30 cellular contexts compared by ENCODE assay signal in the genomic region with DNA sequence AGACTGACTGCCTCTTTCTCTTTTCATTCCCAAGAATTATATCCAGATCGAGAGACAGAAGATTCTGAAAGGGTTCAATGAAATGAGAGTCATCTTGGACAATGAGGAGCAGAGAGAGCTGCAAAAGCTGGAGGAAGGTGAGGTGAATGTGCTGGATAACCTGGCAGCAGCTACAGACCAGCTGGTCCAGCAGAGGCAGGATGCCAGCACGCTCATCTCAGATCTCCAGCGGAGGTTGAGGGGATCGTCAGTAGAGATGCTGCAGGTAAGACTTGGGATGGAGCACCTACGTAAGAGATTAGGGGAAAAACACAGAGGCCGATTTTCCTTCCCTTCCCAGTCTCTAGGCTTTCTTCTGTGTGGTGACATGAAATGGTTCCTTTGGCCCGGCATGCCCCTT. TPM values are rescaled to one million over a fixed set of nuclear protein-coding genes. Genes with fewer than 3 reads are reported as not detected.
DNase-seq lines count a peak whose midpoint lies in the region; ATAC-seq, FAIRE-seq and TF ChIP-seq lines count a peak whose summit lies in the region.
"Had no signal": no experiment of that assay in that cellular context is flagged by ENCODE, and none has a peak within 500 bp of the region (broad histone marks: within the 10 kb centered on the region; RNA-seq: fewer than 3 reads in every experiment).

No MANE protein-coding gene starts in this region.

- ATAC-seq in activated CD8-positive, alpha-beta memory T cell treated with anti-CD3 and anti-CD28 coated beads, Interleukin-2, amount 10 ng/mL, durations not matched to agents 7 days and 5 days, result no peak
- ATAC-seq in GM12878, result no peak
- ATAC-seq in stimulated activated effector memory CD8-positive, alpha-beta T cell treated with anti-CD3 and anti-CD28 coated beads, Interleukin-12 subunit alpha, Interleukin-12 subunit beta, amount 100 ng/mL, for 72 hours, result no peak
- no peak for ATAC-seq in activated T-helper 17 cell treated with anti-CD3 and anti-CD28 coated beads, Interleukin-2, amount 50 U/mL, for 72 hours (replicated peaks)
- ATAC-seq: gastroesophageal sphincter; mucosa of descending colon; stimulated activated naive B cell treated with anti-CD40 and anti-IgM and Interleukin-4, amounts not matched to agents 10 μg/mL and 1 μg/mL and 100 μg/mL, for 72 hours had no signal

- no peaks in the 10 kb centered on the region for H3K9me2 ChIP-seq in Karpas-422 (replicated peaks; ENCODE audit: insufficient read depth, low read length)

- no peak for TF ChIP-seq RAD21 in GM12878 (IDR thresholded peaks at IDR 0.05; ENCODE audit: insufficient read depth, low read depth, low read length)

- H3K4me3 ChIP-seq in Karpas-422 (ENCODE audit: low read length) (no peak overlapping the region), GM12878 (no peak overlapping the region), colonic mucosa (no peak overlapping the region)
- H3K4me3 ChIP-seq: gastroesophageal sphincter, lung, mucosa of descending colon, ovary, PC-9, SK-N-MC, suprapubic skin, upper lobe of left lung had no signal

- H3K36me3 ChIP-seq in Karpas-422 (ENCODE audit: insufficient read depth, low read length) (peaks cover 48% of the 10 kb centered on the region; the same call in 1 of the 2 replicates), GM12878 (ENCODE audit: control insufficient read depth in 2 of 2, insufficient read depth in 2 of 2, low read length in 1 of 2) (peaks cover 6 to 55% of the 10 kb centered on the region in 2 experiments), colonic mucosa (no peaks in the 10 kb centered on the region)
- H3K36me3 ChIP-seq: ovary had no signal

- no peak overlapping the region for H3K4me3 Mint-ChIP-seq in activated CD8-positive, alpha-beta memory T cell treated with anti-CD3 and anti-CD28 coated beads, Interleukin-2, amount 10 ng/mL, durations not matched to agents 7 days and 5 days
- H3K4me3 Mint-ChIP-seq in stimulated activated effector memory CD8-positive, alpha-beta T cell treated with anti-CD3 and anti-CD28 coated beads, Interleukin-12 subunit alpha, Interleukin-12 subunit beta, amount 100 ng/mL, for 72 hours, result no peak overlapping the region
- no peak overlapping the region for H3K4me3 Mint-ChIP-seq in activated T-helper 17 cell treated with anti-CD3 and anti-CD28 coated beads, Interleukin-2, amount 50 U/mL, for 72 hours
- H3K4me3 Mint-ChIP-seq: activated CD4-positive, alpha-beta memory T cell treated with anti-CD3 and anti-CD28 coated beads, Interleukin-2, amount 10 ng/mL, durations not matched to agents 7 days and 5 days; H9; neural crest cell; stimulated activated naive B cell treated with anti-CD40 and anti-IgM and Interleukin-4, amounts not matched to agents 10 μg/mL and 1 μg/mL and 100 μg/mL, for 72 hours; T-helper 1 cell treated with Interleukin-12 subunit alpha and Interleukin-12 subunit beta and Interleukin-4 antibody, amounts not matched to agents 30 μg/mL and 1 μg/mL, for 36 hours had no signal

- no peak for TF ChIP-seq EP300 in GM12878 (IDR thresholded peaks at IDR 0.05; ENCODE audit: borderline replicate concordance in 1 of 2, control insufficient read depth in 1 of 2, low read depth in 2 of 2, low read length in 2 of 2)

- SMC1A ChIA-PET in GM12878 (lab: Charles Lee; ENCODE audit: uncharacterized antibody, unreplicated experiment), result interaction anchor here (1.4 to 6.4 kb wide), 2 partner anchors 8 to 14 kb away, joined by 7 to 52 read pairs; a partner anchor contains a TSS

- POLR2A ChIA-PET in GM12878 (lab: Charles Lee), result interaction anchor here (4.9 kb wide), 1 partner anchor 7 kb away, joined by 58 read pairs; a partner anchor contains a TSS

- 0 out of 2 replicates have a peak, but pooled peaks have one; percentile 42 for TF ChIP-seq POLR2A in GM12878 (IDR thresholded peaks at IDR 0.05; ENCODE audit: low read depth, low read length)

- peaks cover 78% of the 10 kb centered on the region for H3K36me3 Mint-ChIP-seq in activated CD8-positive, alpha-beta memory T cell treated with anti-CD3 and anti-CD28 coated beads, Interleukin-2, amount 10 ng/mL, durations not matched to agents 7 days and 5 days
- peaks cover 78% of the 10 kb centered on the region for H3K36me3 Mint-ChIP-seq in stimulated activated effector memory CD8-positive, alpha-beta T cell treated with anti-CD3 and anti-CD28 coated beads, Interleukin-12 subunit alpha, Interleukin-12 subunit beta, amount 100 ng/mL, for 72 hours
- H3K36me3 Mint-ChIP-seq in activated T-helper 17 cell treated with anti-CD3 and anti-CD28 coated beads, Interleukin-2, amount 50 U/mL, for 72 hours (ENCODE audit: low read depth), result peaks cover 91% of the 10 kb centered on the region

- H3K4me2 ChIP-seq in Karpas-422 (ENCODE audit: low read depth, low read length, poor library complexity, severe bottlenecking) (no peak overlapping the region), GM12878 (ENCODE audit: control insufficient read depth, insufficient read depth) (peak overlapping the region; percentile 61; the same call in 1 of the 2 replicates)
- H3K4me2 ChIP-seq: KMS-11, PC-9 had no signal

- WGBS in GM12878 (ENCODE audit: insufficient coverage, insufficient replicate concordance, low lambda C conversion rate, missing lambda C conversion rate), result 98% methylated on average over 7 of the region's 7 CpGs

- TF ChIP-seq CTCF in GM12878 (IDR thresholded peaks at IDR 0.05 in 2 of 3, conservative IDR thresholded peaks at IDR 0.05 in 1 of 3; ENCODE audit: control insufficient read depth in 2 of 3, extremely low read depth in 1 of 3, insufficient read depth in 1 of 3, low read depth in 3 of 3, low read length in 3 of 3), result no peak
- no peak for TF ChIP-seq CTCF in colonic mucosa (IDR thresholded peaks at IDR 0.05)

- H4K20me1 ChIP-seq in Karpas-422 (ENCODE audit: insufficient read depth, low read depth, low read length) (no peaks in the 10 kb centered on the region), GM12878 (ENCODE audit: control insufficient read depth, insufficient read depth) (peaks cover 5% of the 10 kb centered on the region; the same call in 1 of the 2 replicates)

- RAD21 ChIA-PET in GM12878 (lab: Charles Lee; ENCODE audit: unreplicated experiment), result interaction anchor here (5.5 kb wide), 1 partner anchor 8 kb away, joined by 61 read pairs; a partner anchor contains a TSS

- H3K27ac Mint-ChIP-seq in activated CD8-positive, alpha-beta memory T cell treated with anti-CD3 and anti-CD28 coated beads, Interleukin-2, amount 10 ng/mL, durations not matched to agents 7 days and 5 days, result peak overlapping the region; percentile 15
- peak overlapping the region; percentile 17 for H3K27ac Mint-ChIP-seq in stimulated activated effector memory CD8-positive, alpha-beta T cell treated with anti-CD3 and anti-CD28 coated beads, Interleukin-12 subunit alpha, Interleukin-12 subunit beta, amount 100 ng/mL, for 72 hours
- H3K27ac Mint-ChIP-seq in activated T-helper 17 cell treated with anti-CD3 and anti-CD28 coated beads, Interleukin-2, amount 50 U/mL, for 72 hours, result no peak overlapping the region
- H3K27ac Mint-ChIP-seq: activated CD4-positive, alpha-beta memory T cell treated with anti-CD3 and anti-CD28 coated beads, Interleukin-2, amount 10 ng/mL, durations not matched to agents 7 days and 5 days; stimulated activated naive B cell treated with anti-CD40 and anti-IgM and Interleukin-4, amounts not matched to agents 10 μg/mL and 1 μg/mL and 100 μg/mL, for 72 hours; T-helper 1 cell treated with Interleukin-12 subunit alpha and Interleukin-12 subunit beta and Interleukin-4 antibody, amounts not matched to agents 30 μg/mL and 1 μg/mL, for 36 hours had no signal

- CTCF ChIA-PET in activated CD8-positive, alpha-beta memory T cell treated with anti-CD3 and anti-CD28 coated beads, Interleukin-2, amount 10 ng/mL, durations not matched to agents 7 days and 5 days (lab: Charles Lee), result interaction anchor here (2.0 kb wide), 1 partner anchor 8 kb away, joined by 7 read pairs; a partner anchor contains a TSS
- CTCF ChIA-PET in GM12878 (lab: Yijun Ruan, JAX), result interaction anchor here (1.3 to 5.0 kb wide), 3 partner anchors 8 to 14 kb away, joined by 3 to 25 read pairs (median 25); a partner anchor contains a TSS

- H3K27ac ChIP-seq in Karpas-422 (ENCODE audit: low read length) (no peak overlapping the region), GM12878 (ENCODE audit: control insufficient read depth, insufficient read depth) (no peak overlapping the region), colonic mucosa (no peak overlapping the region)
- H3K27ac ChIP-seq: gastroesophageal sphincter, KMS-11, ovary, PC-9, SK-N-MC, suprapubic skin, upper lobe of left lung had no signal

- H2AFZ ChIP-seq in Karpas-422 (ENCODE audit: low read length) (no peak overlapping the region), GM12878 (ENCODE audit: control insufficient read depth, low read depth, low read length) (no peak overlapping the region)
- H2AFZ ChIP-seq: PC-9 had no signal

- H3K4me1 ChIP-seq in Karpas-422 (ENCODE audit: low read length), result peaks cover 12% of the 10 kb centered on the region; the same call in 1 of the 2 replicates
- no peaks in the 10 kb centered on the region; the same call in 1 of the 2 replicates for H3K4me1 ChIP-seq in GM12878 (ENCODE audit: control insufficient read depth, insufficient read depth, low read length)
- no peaks in the 10 kb centered on the region for H3K4me1 ChIP-seq in colonic mucosa

- in situ Hi-C loops in GM12878 (cut with MboI), result loop anchor here (25.0 kb wide), 2 partner anchors 1814 to 1836 kb away; a partner anchor contains a TSS

- no peak for DNase-seq in activated CD8-positive, alpha-beta memory T cell treated with anti-CD3 and anti-CD28 coated beads, Interleukin-2, amount 10 ng/mL, durations not matched to agents 7 days and 5 days
- DNase-seq in activated CD8-positive, alpha-beta memory T cell treated with anti-CD3 and anti-CD28 coated beads, Interleukin-2, amount 50 U/mL, for 4 hours, result no peak
- peak; percentile 16 for DNase-seq in Karpas-422
- no peak for DNase-seq in GM12878 (ENCODE audit: low read depth, low spot score)
- no peak for DNase-seq in stimulated activated effector memory CD8-positive, alpha-beta T cell treated with anti-CD3 and anti-CD28 coated beads, Interleukin-12 subunit alpha, Interleukin-12 subunit beta, amount 100 ng/mL, for 72 hours (ENCODE audit: low spot score in 2 of 2)
- DNase-seq in NCI-H2227 treated with DMSO at 0.1 percent for 48 hours (lab: John Stamatoyannopoulos, UW), result no peak
- DNase-seq in colonic mucosa, result no peak
- DNase-seq: activated CD4-positive, alpha-beta memory T cell treated with anti-CD3 and anti-CD28 coated beads, Interleukin-2, amount 10 ng/mL, durations not matched to agents 7 days and 5 days; activated CD4-positive, CD25-positive, alpha-beta regulatory T cell treated with anti-CD3 and anti-CD28 coated beads, Interleukin-2, amount 50 U/mL, for 72 hours; activated T-cell treated with anti-CD3 and anti-CD28 coated beads for 4 hours; amygdala; H9; MM.1S; mucosa of descending colon; NCI-H1930; NCI-H526; ovary; PC-9; stimulated activated CD4-positive, alpha-beta T cell treated with anti-CD3 and anti-CD28 coated beads, Interleukin-15, amount 100 ng/mL, for 24 hours; stimulated activated naive B cell treated with anti-CD40 and anti-IgM and Interleukin-4, amounts not matched to agents 10 μg/mL and 1 μg/mL and 100 μg/mL, for 72 hours; upper lobe of left lung had no signal

- no peaks in the 10 kb centered on the region for H3K9me3 Mint-ChIP-seq in activated CD8-positive, alpha-beta memory T cell treated with anti-CD3 and anti-CD28 coated beads, Interleukin-2, amount 10 ng/mL, durations not matched to agents 7 days and 5 days (ENCODE audit: low read depth)
- no peaks in the 10 kb centered on the region for H3K9me3 Mint-ChIP-seq in stimulated activated effector memory CD8-positive, alpha-beta T cell treated with anti-CD3 and anti-CD28 coated beads, Interleukin-12 subunit alpha, Interleukin-12 subunit beta, amount 100 ng/mL, for 72 hours
- H3K9me3 Mint-ChIP-seq in activated T-helper 17 cell treated with anti-CD3 and anti-CD28 coated beads, Interleukin-2, amount 50 U/mL, for 72 hours, result no peaks in the 10 kb centered on the region
- H3K9me3 Mint-ChIP-seq: activated CD4-positive, alpha-beta memory T cell treated with anti-CD3 and anti-CD28 coated beads, Interleukin-2, amount 10 ng/mL, durations not matched to agents 7 days and 5 days; H9; neural crest cell; stimulated activated naive B cell treated with anti-CD40 and anti-IgM and Interleukin-4, amounts not matched to agents 10 μg/mL and 1 μg/mL and 100 μg/mL, for 72 hours; T-helper 1 cell treated with Interleukin-12 subunit alpha and Interleukin-12 subunit beta and Interleukin-4 antibody, amounts not matched to agents 30 μg/mL and 1 μg/mL, for 36 hours had no signal

- no peak for FAIRE-seq in GM12878 (lab: Jason Lieb, UNC)

- no peaks in the 10 kb centered on the region for H3K27me3 ChIP-seq in Karpas-422 (ENCODE audit: low read length)
- no peaks in the 10 kb centered on the region for H3K27me3 ChIP-seq in GM12878 (replicated peaks in 1 of 2; ENCODE audit: control insufficient read depth in 2 of 2, insufficient read depth in 2 of 2, low read length in 1 of 2)
- no peaks in the 10 kb centered on the region for H3K27me3 ChIP-seq in colonic mucosa
- H3K27me3 ChIP-seq: gastroesophageal sphincter, ovary, suprapubic skin, upper lobe of left lung had no signal

- H3K9me3 ChIP-seq in Karpas-422 (ENCODE audit: low read length), result no peaks in the 10 kb centered on the region
- H3K9me3 ChIP-seq in GM12878 (replicated peaks; ENCODE audit: control insufficient read depth, insufficient read depth, low read length), result peaks cover 5% of the 10 kb centered on the region
- no peaks in the 10 kb centered on the region for H3K9me3 ChIP-seq in colonic mucosa
- H3K9me3 ChIP-seq: gastroesophageal sphincter, mucosa of descending colon, ovary, suprapubic skin, upper lobe of left lung had no signal

- no TSS peak for BruUV-seq in GM12878 (replicated peaks; lab: Mats Ljungman, UMichigan)

- peaks cover 48% of the 10 kb centered on the region for H3K4me1 Mint-ChIP-seq in activated CD8-positive, alpha-beta memory T cell treated with anti-CD3 and anti-CD28 coated beads, Interleukin-2, amount 10 ng/mL, durations not matched to agents 7 days and 5 days
- H3K4me1 Mint-ChIP-seq in stimulated activated effector memory CD8-positive, alpha-beta T cell treated with anti-CD3 and anti-CD28 coated beads, Interleukin-12 subunit alpha, Interleukin-12 subunit beta, amount 100 ng/mL, for 72 hours, result peaks cover 35% of the 10 kb centered on the region
- peaks cover 31% of the 10 kb centered on the region for H3K4me1 Mint-ChIP-seq in activated T-helper 17 cell treated with anti-CD3 and anti-CD28 coated beads, Interleukin-2, amount 50 U/mL, for 72 hours
- H3K4me1 Mint-ChIP-seq: neural crest cell had no signal

- H3K27me3 Mint-ChIP-seq in activated CD8-positive, alpha-beta memory T cell treated with anti-CD3 and anti-CD28 coated beads, Interleukin-2, amount 10 ng/mL, durations not matched to agents 7 days and 5 days, result no peaks in the 10 kb centered on the region
- H3K27me3 Mint-ChIP-seq in activated T-helper 17 cell treated with anti-CD3 and anti-CD28 coated beads, Interleukin-2, amount 50 U/mL, for 72 hours, result no peaks in the 10 kb centered on the region
- H3K27me3 Mint-ChIP-seq: activated CD4-positive, alpha-beta memory T cell treated with anti-CD3 and anti-CD28 coated beads, Interleukin-2, amount 10 ng/mL, durations not matched to agents 7 days and 5 days; stimulated activated naive B cell treated with anti-CD40 and anti-IgM and Interleukin-4, amounts not matched to agents 10 μg/mL and 1 μg/mL and 100 μg/mL, for 72 hours had no signal

- intact Hi-C loops in GM12878 (cut with micrococcal nuclease; ENCODE audit: unreplicated experiment), result loop anchor here (10.0 kb wide), 1 partner anchor 1047 kb away; no protein-coding TSS in a partner anchor
- intact Hi-C loops in colonic mucosa (cut with DNase I), result no loop called here

- H3K9ac ChIP-seq in Karpas-422 (ENCODE audit: low read length) (no peak overlapping the region), GM12878 (ENCODE audit: control insufficient read depth, insufficient read depth, low read length) (no peak overlapping the region), colonic mucosa (ENCODE audit: low read depth in 2 of 2, low read length in 2 of 2) (no peak overlapping the region)
- H3K9ac ChIP-seq: KMS-11 had no signal

- peaks cover 29% of the 10 kb centered on the region for H3K79me2 ChIP-seq in Karpas-422 (ENCODE audit: low read length)
- peaks cover 66% of the 10 kb centered on the region for H3K79me2 ChIP-seq in GM12878 (ENCODE audit: control insufficient read depth, insufficient read depth, low read length)

RNA-seq across cellular contexts. Expression of a gene that starts 8.7 kb away (rescaled TPM):
- 100 to 1,000 TPM; 139 to 238 TPM for total RNA-seq in activated CD8-positive, alpha-beta memory T cell treated with anti-CD3 and anti-CD28 coated beads, Interleukin-2, amount 10 ng/mL, durations not matched to agents 7 days and 5 days
- 90.0 and 112 TPM in 2 replicates for total RNA-seq in Karpas-422 (2014; rRNA removed; shearing (Covaris generic); ENCODE audit: low replicate concordance)
- total RNA-seq in GM12878 (2013; cell fraction: nucleolus; rRNA removed), result 752 and 763 TPM in 2 replicates
- total RNA-seq in GM12878 (2014; rRNA removed), result 146 and 198 TPM in 2 replicates
- 217 and 238 TPM in 2 replicates for total RNA-seq in GM12878 (2014; rRNA removed; fragmentation: Illumina TruSeq; extraction: Trizol)
- 239 and 241 TPM in 2 replicates for total RNA-seq in GM12878 (2021)
- 148 TPM for polyA plus RNA-seq in GM12878 (2011; ENCODE audit: low read depth)
- 485 and 630 TPM in 2 replicates for polyA plus RNA-seq in GM12878 (2011; rRNA removed)
- polyA plus RNA-seq in GM12878 (2011; cell fraction: cytosol; rRNA removed), result 231 and 235 TPM in 2 replicates
- polyA plus RNA-seq in GM12878 (2011; cell fraction: nucleus; rRNA removed), result 410 and 470 TPM in 2 replicates
- 172 and 198 TPM in 2 replicates for polyA plus RNA-seq in GM12878 (2012)
- 239 and 325 TPM in 2 replicates for polyA plus RNA-seq in GM12878 (2014; fragmentation: Illumina TruSeq; extraction: Trizol)
- 100 to 1,000 TPM; 116 to 143 TPM for polyA plus RNA-seq in GM12878 (2014; fragmentation: Nextera tagmentation; extraction: Ambion mirVana)
- 163 and 194 TPM in 2 replicates for polyA plus RNA-seq in GM12878 (2014; rRNA removed)
- polyA plus RNA-seq in GM12878 (2016; fragmentation: Nextera tagmentation; extraction: Ambion mirVana), result 100 to 1,000 TPM; 199 to 208 TPM
- 257 and 282 TPM in 2 replicates for polyA minus RNA-seq in GM12878 (2011; rRNA and poly(A)+ RNA removed)
- 79.8 and 91.3 TPM in 2 replicates for polyA minus RNA-seq in GM12878 (2011; cell fraction: cytosol; rRNA and poly(A)+ RNA removed)
- polyA minus RNA-seq in GM12878 (2011; cell fraction: nucleus; rRNA and poly(A)+ RNA removed), result 138 and 153 TPM in 2 replicates
- 10 to 100 TPM; 16.6 to 17.7 TPM for total RNA-seq in colonic mucosa
- total RNA-seq in activated T-helper 17 cell treated with anti-CD3 and anti-CD28 coated beads, Interleukin-2, amount 50 U/mL, for 72 hours, result 100 to 1,000 TPM in 1 of 2 donors, 10 to 100 TPM in 1; 91.0 to 159 TPM

RNA-seq across cellular contexts. Expression of a gene that starts 13.4 kb away (rescaled TPM):
- 10 to 100 TPM; 25.0 to 35.4 TPM for total RNA-seq in activated CD8-positive, alpha-beta memory T cell treated with anti-CD3 and anti-CD28 coated beads, Interleukin-2, amount 10 ng/mL, durations not matched to agents 7 days and 5 days
- 26.1 and 31.4 TPM in 2 replicates for total RNA-seq in Karpas-422 (2014; rRNA removed; shearing (Covaris generic); ENCODE audit: low replicate concordance)
- 99.9 and 101 TPM in 2 replicates for total RNA-seq in GM12878 (2013; cell fraction: nucleolus; rRNA removed)
- total RNA-seq in GM12878 (2014; rRNA removed) (34.7 and 39.8 TPM in 2 replicates), GM12878 (2014; rRNA removed; fragmentation: Illumina TruSeq; extraction: Trizol) (38.8 and 40.3 TPM in 2 replicates), GM12878 (2021) (29.8 and 34.7 TPM in 2 replicates), colonic mucosa (10 to 100 TPM; 21.4 to 23.3 TPM)
- polyA plus RNA-seq in GM12878 (2011; ENCODE audit: low read depth), result 16.7 TPM
- polyA plus RNA-seq in GM12878 (2011; rRNA removed) (59.7 and 61.7 TPM in 2 replicates), GM12878 (2014; fragmentation: Illumina TruSeq; extraction: Trizol) (41.5 and 53.2 TPM in 2 replicates), GM12878 (2014; fragmentation: Nextera tagmentation; extraction: Ambion mirVana) (10 to 100 TPM; 20.0 to 21.8 TPM), GM12878 (2014; rRNA removed) (23.5 and 23.9 TPM in 2 replicates), GM12878 (2016; fragmentation: Nextera tagmentation; extraction: Ambion mirVana) (10 to 100 TPM; 24.1 to 29.0 TPM)
- polyA plus RNA-seq in GM12878 (2011; cell fraction: cytosol; rRNA removed), result 26.4 and 34.6 TPM in 2 replicates
- polyA plus RNA-seq in GM12878 (2011; cell fraction: nucleus; rRNA removed), result 35.6 and 39.6 TPM in 2 replicates
- polyA plus RNA-seq in GM12878 (2012), result 23.6 and 26.2 TPM in 2 replicates
- 51.3 and 57.4 TPM in 2 replicates for polyA minus RNA-seq in GM12878 (2011; rRNA and poly(A)+ RNA removed)
- polyA minus RNA-seq in GM12878 (2011; cell fraction: cytosol; rRNA and poly(A)+ RNA removed), result 15.9 and 19.4 TPM in 2 replicates
- polyA minus RNA-seq in GM12878 (2011; cell fraction: nucleus; rRNA and poly(A)+ RNA removed), result 22.8 and 24.2 TPM in 2 replicates
- total RNA-seq in activated T-helper 17 cell treated with anti-CD3 and anti-CD28 coated beads, Interleukin-2, amount 50 U/mL, for 72 hours, result 10 to 100 TPM; 11.4 to 18.8 TPM

RNA-seq across cellular contexts. Expression of a gene that starts 38.0 kb away (rescaled TPM):
- under 1 TPM; 0.28 to 0.41 TPM for total RNA-seq in activated CD8-positive, alpha-beta memory T cell treated with anti-CD3 and anti-CD28 coated beads, Interleukin-2, amount 10 ng/mL, durations not matched to agents 7 days and 5 days
- not detected in 2 replicates for total RNA-seq in Karpas-422 (2014; rRNA removed; shearing (Covaris generic); ENCODE audit: low replicate concordance)
- 13.2 and 15.1 TPM in 2 replicates for total RNA-seq in GM12878 (2013; cell fraction: nucleolus; rRNA removed)
- total RNA-seq in GM12878 (2014; rRNA removed) (0.49 and 0.51 TPM in 2 replicates), GM12878 (2014; rRNA removed; fragmentation: Illumina TruSeq; extraction: Trizol) (0.23 and 0.36 TPM in 2 replicates), GM12878 (2021) (0.21 TPM in 1 of 2 replicates, not detected in the other), colonic mucosa (not detected)
- polyA plus RNA-seq in GM12878 (2011; ENCODE audit: low read depth), result 0.31 TPM
- polyA plus RNA-seq in GM12878 (2011; rRNA removed) (0.71 and 1.1 TPM in 2 replicates), GM12878 (2014; fragmentation: Illumina TruSeq; extraction: Trizol) (0.21 and 0.38 TPM in 2 replicates), GM12878 (2014; fragmentation: Nextera tagmentation; extraction: Ambion mirVana) (under 1 TPM in 1 of 2 experiments, not detected in 1; 0.04 TPM), GM12878 (2014; rRNA removed) (0.19 and 0.44 TPM in 2 replicates), GM12878 (2016; fragmentation: Nextera tagmentation; extraction: Ambion mirVana) (not detected)
- polyA plus RNA-seq in GM12878 (2011; cell fraction: cytosol; rRNA removed), result 0.33 and 0.46 TPM in 2 replicates
- polyA plus RNA-seq in GM12878 (2011; cell fraction: nucleus; rRNA removed), result 2.5 and 5.0 TPM in 2 replicates
- polyA plus RNA-seq in GM12878 (2012), result 0.09 and 0.35 TPM in 2 replicates
- 3.8 and 5.7 TPM in 2 replicates for polyA minus RNA-seq in GM12878 (2011; rRNA and poly(A)+ RNA removed)
- not detected in 2 replicates for polyA minus RNA-seq in GM12878 (2011; cell fraction: cytosol; rRNA and poly(A)+ RNA removed)
- polyA minus RNA-seq in GM12878 (2011; cell fraction: nucleus; rRNA and poly(A)+ RNA removed), result 5.0 and 5.3 TPM in 2 replicates
- under 1 TPM in 1 of 2 donors, not detected in 1; 0.29 TPM for total RNA-seq in activated T-helper 17 cell treated with anti-CD3 and anti-CD28 coated beads, Interleukin-2, amount 50 U/mL, for 72 hours
- total RNA-seq: A172, H9, lung, mucosa of descending colon, neural crest cell, PC-9, suprapubic skin had no signal
- polyA plus RNA-seq: ovary had no signal

RNA-seq across cellular contexts. Expression of a gene that starts 55.8 kb away (rescaled TPM):
- total RNA-seq in activated CD8-positive, alpha-beta memory T cell treated with anti-CD3 and anti-CD28 coated beads, Interleukin-2, amount 10 ng/mL, durations not matched to agents 7 days and 5 days, result under 1 TPM; 0.23 to 0.67 TPM
- total RNA-seq in Karpas-422 (2014; rRNA removed; shearing (Covaris generic); ENCODE audit: low replicate concordance), result not detected in 2 replicates
- 20.5 and 20.7 TPM in 2 replicates for total RNA-seq in GM12878 (2013; cell fraction: nucleolus; rRNA removed)
- 0.85 and 1.3 TPM in 2 replicates for total RNA-seq in GM12878 (2014; rRNA removed)
- total RNA-seq in GM12878 (2014; rRNA removed; fragmentation: Illumina TruSeq; extraction: Trizol), result 0.67 and 0.83 TPM in 2 replicates
- 0.37 and 0.41 TPM in 2 replicates for total RNA-seq in GM12878 (2021)
- 0.41 TPM for polyA plus RNA-seq in GM12878 (2011; ENCODE audit: low read depth)
- polyA plus RNA-seq in GM12878 (2011; rRNA removed), result 8.6 and 9.4 TPM in 2 replicates
- 4.1 and 7.3 TPM in 2 replicates for polyA plus RNA-seq in GM12878 (2011; cell fraction: cytosol; rRNA removed)
- 11.8 and 21.9 TPM in 2 replicates for polyA plus RNA-seq in GM12878 (2011; cell fraction: nucleus; rRNA removed)
- 0.94 and 0.97 TPM in 2 replicates for polyA plus RNA-seq in GM12878 (2012)
- 0.76 and 1.7 TPM in 2 replicates for polyA plus RNA-seq in GM12878 (2014; fragmentation: Illumina TruSeq; extraction: Trizol)
- under 1 TPM; 0.16 to 0.35 TPM for polyA plus RNA-seq in GM12878 (2014; fragmentation: Nextera tagmentation; extraction: Ambion mirVana)
- 0.33 and 1.2 TPM in 2 replicates for polyA plus RNA-seq in GM12878 (2014; rRNA removed)
- polyA plus RNA-seq in GM12878 (2016; fragmentation: Nextera tagmentation; extraction: Ambion mirVana), result under 1 TPM in 1 of 2 experiments, not detected in 1; 0.21 TPM
- 7.0 and 12.8 TPM in 2 replicates for polyA minus RNA-seq in GM12878 (2011; rRNA and poly(A)+ RNA removed)
- not detected in 2 replicates for polyA minus RNA-seq in GM12878 (2011; cell fraction: cytosol; rRNA and poly(A)+ RNA removed)
- 8.3 and 9.4 TPM in 2 replicates for polyA minus RNA-seq in GM12878 (2011; cell fraction: nucleus; rRNA and poly(A)+ RNA removed)
- total RNA-seq in colonic mucosa, result not detected
- total RNA-seq in activated T-helper 17 cell treated with anti-CD3 and anti-CD28 coated beads, Interleukin-2, amount 50 U/mL, for 72 hours, result 1 to 10 TPM in 1 of 2 donors, under 1 TPM in 1; 0.26 to 1.8 TPM
- total RNA-seq: A172, H9, mucosa of descending colon, neural crest cell, PC-9, suprapubic skin had no signal
